8 cellular contexts compared by ENCODE assay signal in genomic region chr11:67400251-67400941, GRCh38. TPM values are rescaled to one million over a fixed set of nuclear protein-coding genes. Genes with fewer than 3 reads are reported as not detected.
DNase-seq lines count a peak whose midpoint lies in the region; ATAC-seq and TF ChIP-seq lines count a peak whose summit lies in the region.

No MANE protein-coding gene starts in this region.

- peak overlapping the region; percentile 78 to 98 (median 90) for H3K27ac Mint-ChIP-seq in CD8-positive, alpha-beta memory T cell

- TF ChIP-seq POLR2A in erythroblast (IDR thresholded peaks at IDR 0.05; ENCODE audit: low read length): peak; percentile 32

- H3K36me3 Mint-ChIP-seq in CD8-positive, alpha-beta memory T cell: peaks cover 4 to 65% (median 10%) of the 10 kb centered on the region in 3 donors

- peaks cover 67% of the 10 kb centered on the region for H3K4me1 ChIP-seq in CD8-positive, alpha-beta memory T cell (ENCODE audit: insufficient read depth, low read length)
- H3K4me1 ChIP-seq in SK-N-SH (ENCODE audit: control insufficient read depth in 1 of 2, insufficient read depth in 2 of 2, low read depth in 1 of 2, low read length in 1 of 2): peaks cover 9 to 17% of the 10 kb centered on the region in 2 experiments; a peak in 2 of 4 replicates
- peaks cover 17% of the 10 kb centered on the region for H3K4me1 ChIP-seq in osteoblast (ENCODE audit: insufficient read depth, low read length)

- H3K36me3 ChIP-seq in CD8-positive, alpha-beta memory T cell (ENCODE audit: insufficient read depth, low read length): peaks cover 30% of the 10 kb centered on the region
- H3K36me3 ChIP-seq in SK-N-SH (replicated peaks in 1 of 2; ENCODE audit: control insufficient read depth in 1 of 2, insufficient read depth in 2 of 2, low read length in 1 of 2) (peaks cover 8 to 22% of the 10 kb centered on the region in 2 experiments), osteoblast (ENCODE audit: insufficient read depth, low read length) (peaks cover 38% of the 10 kb centered on the region)

- no peaks in the 10 kb centered on the region for H3K9me2 ChIP-seq in SK-N-SH

- H3K4me1 Mint-ChIP-seq in CD8-positive, alpha-beta memory T cell: peaks cover 32 to 76% (median 48%) of the 10 kb centered on the region in 3 donors

- POLR2A ChIA-PET in CD8-positive, alpha-beta memory T cell (lab: Charles Lee): interaction anchor here (0.8 to 5.6 kb wide), 14 partner anchors 8 to 442 kb away, joined by 3 to 203 read pairs (median 8); partner anchors contain the start of genes AIP, CLCF1, PC and PITPNM1
- POLR2A ChIA-PET in SK-N-SH (lab: Yijun Ruan, JAX): interaction anchor here (1.0 to 2.2 kb wide), 5 partner anchors 9 to 68 kb away, joined by 3 to 32 read pairs (median 4); partner anchors contain the start of genes RAD9A and TMEM134

- no peaks in the 10 kb centered on the region for H3K27me3 Mint-ChIP-seq in CD8-positive, alpha-beta memory T cell

- DNase-seq in CD8-positive, alpha-beta memory T cell: no peak
- peak; percentile 86 for DNase-seq in SK-N-SH
- DNase-seq in erythroblast (lab: John Stamatoyannopoulos, UW): no peak
- DNase-seq in osteoblast (ENCODE audit: insufficient read length, low spot score, missing footprints): peak; percentile 92
- DNase-seq in COR-L47 (lab: John Stamatoyannopoulos, UW): no peak
- no peak for DNase-seq in AG08396 (ENCODE audit: low spot score)
- DNase-seq in H4 (ENCODE audit: low spot score): no peak

- H3K9me3 ChIP-seq in CD8-positive, alpha-beta memory T cell (ENCODE audit: low read length): no peaks in the 10 kb centered on the region
- H3K9me3 ChIP-seq in SK-N-SH: no peaks in the 10 kb centered on the region
- no peaks in the 10 kb centered on the region for H3K9me3 ChIP-seq in osteoblast (ENCODE audit: low read depth, low read length)

- TF ChIP-seq EP300 in SK-N-SH (IDR thresholded peaks at IDR 0.05; ENCODE audit: borderline replicate concordance in 1 of 2, low read depth in 1 of 2, low read length in 1 of 2): peak in 1 of 2 experiments; percentile 73; a peak in 2 of 4 replicates

- H3K4me3 ChIP-seq in CD8-positive, alpha-beta memory T cell (ENCODE audit: low read length): peak overlapping the region; percentile 88
- peak overlapping the region; percentile 85 to 89 for H3K4me3 ChIP-seq in SK-N-SH (ENCODE audit: low read depth in 2 of 2, low read length in 1 of 2)
- H3K4me3 ChIP-seq in osteoblast (ENCODE audit: insufficient read depth, low read length): peak overlapping the region; percentile 94

- peak overlapping the region; percentile 98 for H3K4me2 ChIP-seq in SK-N-SH
- H3K4me2 ChIP-seq in osteoblast (ENCODE audit: insufficient read depth, low read length): peak overlapping the region; percentile 86

- H3K27ac ChIP-seq in CD8-positive, alpha-beta memory T cell (ENCODE audit: low read depth, low read length): peak overlapping the region; percentile 87
- H3K27ac ChIP-seq in SK-N-SH (ENCODE audit: low read depth in 2 of 2, low read length in 1 of 2) (peak overlapping the region; percentile 81 to 91; a peak in 3 of 4 replicates), osteoblast (ENCODE audit: low read depth, low read length) (peak overlapping the region; percentile 76)

- CTCF ChIA-PET in CD8-positive, alpha-beta memory T cell (lab: Charles Lee): interaction anchor here (0.8 to 7.2 kb wide), 18 partner anchors 8 to 133 kb away, joined by 3 to 108 read pairs (median 12); partner anchors contain the start of genes AIP, ANKRD13D, CARNS1 and PITPNM1
- CTCF ChIA-PET in SK-N-SH (lab: Yijun Ruan, JAX): interaction anchor here (0.7 to 4.9 kb wide), 10 partner anchors 9 to 68 kb away, joined by 3 to 32 read pairs (median 14); partner anchors contain the start of genes RAD9A, RPS6KB2 and TMEM134

- ATAC-seq in HG03442 (IDR thresholded peaks at IDR 0.05; ENCODE audit: unreplicated experiment): no peak

- no peaks in the 10 kb centered on the region for H3K9me3 Mint-ChIP-seq in CD8-positive, alpha-beta memory T cell

- H3K9ac ChIP-seq in SK-N-SH: peak overlapping the region; percentile 95

- TF ChIP-seq RAD21 in SK-N-SH (IDR thresholded peaks at IDR 0.05; ENCODE audit: low read length): no peak

- 29% methylated on average over 12 of the region's 23 CpGs for WGBS in SK-N-SH (ENCODE audit: low lambda C conversion rate)

- no peak for TF ChIP-seq CTCF in SK-N-SH (IDR thresholded peaks at IDR 0.05)
- no peak for TF ChIP-seq CTCF in osteoblast (IDR thresholded peaks at IDR 0.05; ENCODE audit: extremely low read depth, low read depth, low read length)

- no peak overlapping the region for H2AFZ ChIP-seq in SK-N-SH (ENCODE audit: low read depth)
- H2AFZ ChIP-seq in osteoblast (ENCODE audit: low read length): no peak overlapping the region

- H3F3A ChIP-seq in SK-N-SH (replicated peaks; ENCODE audit: insufficient read depth): peaks cover 5% of the 10 kb centered on the region

- H3K4me3 Mint-ChIP-seq in CD8-positive, alpha-beta memory T cell: peak overlapping the region; percentile 87 to 99 (median 90)

- H4K20me1 ChIP-seq in SK-N-SH (ENCODE audit: insufficient read depth) (peaks cover 14% of the 10 kb centered on the region), osteoblast (ENCODE audit: insufficient read depth, low read length) (peaks cover 28% of the 10 kb centered on the region)

- H3K79me2 ChIP-seq in SK-N-SH (ENCODE audit: insufficient read depth): peaks cover 25% of the 10 kb centered on the region
- peaks cover 29% of the 10 kb centered on the region for H3K79me2 ChIP-seq in osteoblast (ENCODE audit: insufficient read depth, low read length)

- no peaks in the 10 kb centered on the region for H3K27me3 ChIP-seq in CD8-positive, alpha-beta memory T cell (ENCODE audit: insufficient read depth, low read length, poor library complexity, severe bottlenecking)
- H3K27me3 ChIP-seq in SK-N-SH (ENCODE audit: insufficient read depth): no peaks in the 10 kb centered on the region
- no peaks in the 10 kb centered on the region for H3K27me3 ChIP-seq in osteoblast (ENCODE audit: insufficient read depth, low read length)

TF ChIP-seq in SK-N-SH, 30 proteins besides CTCF, POLR2A, EP300 and RAD21:
- TF ChIP-seq FOXJ3 (CRISPR knock-in tag; IDR thresholded peaks at IDR 0.05) (0 out of 2 replicates have a peak, but pooled peaks have one; percentile 10), YY1 (IDR thresholded peaks at IDR 0.05; ENCODE audit: low read depth) (no peak), PBX3 (IDR thresholded peaks at IDR 0.05) (peak; percentile 42; the same call in 1 of the 2 replicates), TCF12 (IDR thresholded peaks at IDR 0.05) (peak; percentile 77), CHD2 (IDR thresholded peaks at IDR 0.05; ENCODE audit: low read length, partially characterized antibody) (peak; percentile 75), MXI1 (IDR thresholded peaks at IDR 0.05; ENCODE audit: low read depth, low read length) (peak; percentile 67), GABPA (IDR thresholded peaks at IDR 0.05; ENCODE audit: low read depth) (no peak), RCOR1 (IDR thresholded peaks at IDR 0.05; ENCODE audit: low read length) (peak; percentile 70)

RNA-seq across cellular contexts. Expression of gene PPP1CA, which starts 1.3 kb away (rescaled TPM):
- total RNA-seq in CD8-positive, alpha-beta memory T cell: 100 to 1,000 TPM; 338 to 357 TPM
- polyA plus RNA-seq in CD8-positive, alpha-beta memory T cell: 564 TPM
- polyA plus RNA-seq in SK-N-SH (2012; rRNA removed): 210 and 261 TPM in 2 replicates
- polyA plus RNA-seq in SK-N-SH (2012; cell fraction: cytosol; rRNA removed): 130 and 175 TPM in 2 replicates
- 181 and 248 TPM in 2 replicates for polyA plus RNA-seq in SK-N-SH (2012; cell fraction: nucleus; rRNA removed)
- 161 and 169 TPM in 2 replicates for total RNA-seq in osteoblast
- total RNA-seq in H4 (2014; rRNA removed; shearing (Covaris generic)): 212 and 231 TPM in 2 replicates

RNA-seq across cellular contexts. Expression of gene TBC1D10C, which starts 3.5 kb away (rescaled TPM):
- total RNA-seq in CD8-positive, alpha-beta memory T cell: 100 to 1,000 TPM; 102 to 105 TPM
- 331 TPM for polyA plus RNA-seq in CD8-positive, alpha-beta memory T cell
- 0.05 TPM in 1 of 2 replicates, not detected in the other for polyA plus RNA-seq in SK-N-SH (2012; rRNA removed)
- not detected in 2 replicates for polyA plus RNA-seq in SK-N-SH (2012; cell fraction: cytosol; rRNA removed)
- polyA plus RNA-seq in SK-N-SH (2012; cell fraction: nucleus; rRNA removed): 0.08 and 0.31 TPM in 2 replicates
- total RNA-seq in osteoblast: not detected in 2 replicates
- not detected in 2 replicates for total RNA-seq in H4 (2014; rRNA removed; shearing (Covaris generic))

RNA-seq across cellular contexts. Expression of gene RAD9A, which starts 8.6 kb away (rescaled TPM):
- 10 to 100 TPM; 36.8 to 38.8 TPM for total RNA-seq in CD8-positive, alpha-beta memory T cell
- polyA plus RNA-seq in CD8-positive, alpha-beta memory T cell: 9.4 TPM
- polyA plus RNA-seq in SK-N-SH (2012; rRNA removed): 21.5 and 22.3 TPM in 2 replicates
- 4.8 and 8.6 TPM in 2 replicates for polyA plus RNA-seq in SK-N-SH (2012; cell fraction: cytosol; rRNA removed)
- 100 and 114 TPM in 2 replicates for polyA plus RNA-seq in SK-N-SH (2012; cell fraction: nucleus; rRNA removed)
- total RNA-seq in osteoblast: 7.6 and 10.3 TPM in 2 replicates
- 7.3 and 8.3 TPM in 2 replicates for total RNA-seq in H4 (2014; rRNA removed; shearing (Covaris generic))

RNA-seq across cellular contexts. Expression of gene CARNS1, which starts 15.1 kb away (rescaled TPM):
- total RNA-seq in CD8-positive, alpha-beta memory T cell: 1 to 10 TPM; 2.0 to 2.7 TPM
- polyA plus RNA-seq in CD8-positive, alpha-beta memory T cell: 1.8 TPM
- 0.15 and 0.23 TPM in 2 replicates for polyA plus RNA-seq in SK-N-SH (2012; rRNA removed)
- polyA plus RNA-seq in SK-N-SH (2012; cell fraction: cytosol; rRNA removed): 0.05 and 0.09 TPM in 2 replicates
- polyA plus RNA-seq in SK-N-SH (2012; cell fraction: nucleus; rRNA removed): 1.3 and 1.9 TPM in 2 replicates
- total RNA-seq in osteoblast: under 0.01 TPM in 2 replicates
- not detected in 2 replicates for total RNA-seq in H4 (2014; rRNA removed; shearing (Covaris generic))

RNA-seq across cellular contexts. Expression of gene CLCF1, which starts 27.0 kb away (rescaled TPM):
- total RNA-seq in CD8-positive, alpha-beta memory T cell: 1 to 10 TPM; 3.5 to 4.2 TPM
- polyA plus RNA-seq in CD8-positive, alpha-beta memory T cell: 4.6 TPM
- polyA plus RNA-seq in SK-N-SH (2012; rRNA removed): 27.0 and 27.7 TPM in 2 replicates
- polyA plus RNA-seq in SK-N-SH (2012; cell fraction: cytosol; rRNA removed): 13.3 and 17.5 TPM in 2 replicates
- 61.9 and 75.9 TPM in 2 replicates for polyA plus RNA-seq in SK-N-SH (2012; cell fraction: nucleus; rRNA removed)
- 6.2 and 6.9 TPM in 2 replicates for total RNA-seq in osteoblast
- 7.0 and 8.3 TPM in 2 replicates for total RNA-seq in H4 (2014; rRNA removed; shearing (Covaris generic))

Comparison
In these comparisons a context has a peak if more than half of its experiments do, and no peak if none do; other contexts are left out.
1. DNase-seq: peak in SK-N-SH (single experiment) and osteoblast (single experiment); none in CD8-positive, alpha-beta memory T cell (0 of 5), erythroblast (0 of 2), COR-L47 (single experiment), AG08396 (single experiment) and H4 (single experiment).
2. RNA of gene TBC1D10C, which starts 3.5 kb away (total RNA-seq): 102 to 105 TPM in CD8-positive, alpha-beta memory T cell; not detected in osteoblast and not detected in H4; every median in the first group is over 100 times any median in the second.
3. Peak in every context shown above with its lines, with median percentiles within 50 percentile points of each other: H3K27ac ChIP-seq and H3K4me3 ChIP-seq.